ENCODE assay signal across 9 cellular contexts in genomic region chr15:28125673-28126651, GRCh38. TPM values are rescaled to one million over a fixed set of nuclear protein-coding genes. Genes with fewer than 3 reads are reported as not detected.
DNase-seq lines count a peak whose midpoint lies in the region; ATAC-seq, FAIRE-seq and TF ChIP-seq lines count a peak whose summit lies in the region.
"Had no signal": no experiment of that assay in that cellular context is flagged by ENCODE, and none has a peak within 500 bp of the region (broad histone marks: within the 10 kb centered on the region; RNA-seq: fewer than 3 reads in every experiment).

No MANE protein-coding gene starts in this region.

- intact Hi-C loops in activated naive CD4-positive, alpha-beta T cell treated with anti-CD3 and anti-CD28 coated beads for 36 hours (cut with micrococcal nuclease), result loop anchor here (5.0 to 10.0 kb wide), 2 partner anchors 601 to 669 kb away; no protein-coding TSS in a partner anchor

- H3K4me3 ChIP-seq in DOHH2 (ENCODE audit: low read length) (no peak overlapping the region), RWPE2 (ENCODE audit: severe bottlenecking) (no peak overlapping the region), fibroblast of villous mesenchyme (ENCODE audit: low read depth, low read length) (no peak overlapping the region)

- FAIRE-seq in HTR-8/SVneo (lab: Jason Lieb, UNC), result no peak

- H3K27ac Mint-ChIP-seq in activated naive CD4-positive, alpha-beta T cell treated with anti-CD3 and anti-CD28 coated beads for 36 hours, result no peak overlapping the region

- H3K9me3 ChIP-seq in DOHH2 (ENCODE audit: control insufficient read depth, insufficient read depth, low read length) (no peaks in the 10 kb centered on the region), RWPE2 (ENCODE audit: severe bottlenecking) (no peaks in the 10 kb centered on the region)

- peaks cover 61% of the 10 kb centered on the region for H3K36me3 ChIP-seq in DOHH2 (ENCODE audit: control insufficient read depth, low read length)
- peaks cover 46% of the 10 kb centered on the region for H3K36me3 ChIP-seq in RWPE2 (ENCODE audit: low read depth)

- H3K4me1 Mint-ChIP-seq in activated naive CD4-positive, alpha-beta T cell treated with anti-CD3 and anti-CD28 coated beads for 36 hours (ENCODE audit: low read depth), result no peaks in the 10 kb centered on the region

- DNase-seq in HTR-8/SVneo (ENCODE audit: insufficient read length, low spot score), result peak; percentile 35
- peak; percentile 25 for DNase-seq in RWPE2 (ENCODE audit: low spot score)
- peak; percentile 62 for DNase-seq in fibroblast of villous mesenchyme (ENCODE audit: low read depth)
- DNase-seq in pulmonary artery endothelial cell (ENCODE audit: low read depth, low spot score), result peak; percentile 22
- DNase-seq in activated naive CD4-positive, alpha-beta T cell treated with anti-CD3 and anti-CD28 coated beads for 36 hours, result no peak

- CTCF ChIA-PET in activated naive CD4-positive, alpha-beta T cell treated with anti-CD3 and anti-CD28 coated beads for 36 hours (lab: Charles Lee), result interaction anchor here (0.6 to 1.8 kb wide), 8 partner anchors 8 to 338 kb away, joined by 3 to 4 read pairs (median 3); no protein-coding TSS in a partner anchor

- H3F3A ChIP-seq in DOHH2 (ENCODE audit: control insufficient read depth, insufficient read depth), result no peaks in the 10 kb centered on the region

- H3K27me3 ChIP-seq in DOHH2 (ENCODE audit: control insufficient read depth, low read length), result no peaks in the 10 kb centered on the region
- no peaks in the 10 kb centered on the region for H3K27me3 ChIP-seq in RWPE2 (ENCODE audit: insufficient read depth, poor library complexity, severe bottlenecking)

- H3K27ac ChIP-seq in DOHH2 (ENCODE audit: low read depth, low read length) (no peak overlapping the region), RWPE2 (ENCODE audit: poor library complexity, severe bottlenecking) (no peak overlapping the region)

- no peak overlapping the region for H3K4me2 ChIP-seq in DOHH2 (ENCODE audit: low read length)

- no peaks in the 10 kb centered on the region for H3K9me3 Mint-ChIP-seq in activated naive CD4-positive, alpha-beta T cell treated with anti-CD3 and anti-CD28 coated beads for 36 hours

- peaks cover 21% of the 10 kb centered on the region for H3K36me3 Mint-ChIP-seq in activated naive CD4-positive, alpha-beta T cell treated with anti-CD3 and anti-CD28 coated beads for 36 hours (ENCODE audit: low read depth)

- ATAC-seq in RWPE2 (ENCODE audit: low read depth) (no peak), HG03442 (IDR thresholded peaks at IDR 0.05; ENCODE audit: unreplicated experiment) (no peak), HG03565 (IDR thresholded peaks at IDR 0.05; ENCODE audit: unreplicated experiment) (no peak)

- no peak overlapping the region for H3K4me3 Mint-ChIP-seq in activated naive CD4-positive, alpha-beta T cell treated with anti-CD3 and anti-CD28 coated beads for 36 hours

- H3K9me2 ChIP-seq in DOHH2 (replicated peaks; ENCODE audit: control insufficient read depth, low read length), result no peaks in the 10 kb centered on the region

- H3K4me1 ChIP-seq in DOHH2 (ENCODE audit: control insufficient read depth, low read length), result no peaks in the 10 kb centered on the region
- H3K4me1 ChIP-seq in RWPE2 (ENCODE audit: insufficient read depth, poor library complexity, severe bottlenecking), result peaks cover 4% of the 10 kb centered on the region

- TF ChIP-seq CTCF in DOHH2 (IDR thresholded peaks at IDR 0.05; ENCODE audit: low read depth, low read length, poor library complexity, severe bottlenecking), result peak; percentile 68
- TF ChIP-seq CTCF in RWPE2 (IDR thresholded peaks at IDR 0.05; ENCODE audit: poor library complexity, severe bottlenecking), result peak; percentile 93
- TF ChIP-seq CTCF in fibroblast of villous mesenchyme (IDR thresholded peaks at IDR 0.05; ENCODE audit: insufficient read depth, low read depth, low read length), result peak; percentile 66

- H3K79me2 ChIP-seq in DOHH2 (ENCODE audit: control insufficient read depth, low read length), result no peaks in the 10 kb centered on the region

- no peaks in the 10 kb centered on the region for H3K27me3 Mint-ChIP-seq in activated naive CD4-positive, alpha-beta T cell treated with anti-CD3 and anti-CD28 coated beads for 36 hours (ENCODE audit: low read depth)

- H4K20me1 ChIP-seq in DOHH2 (ENCODE audit: control insufficient read depth, insufficient read depth, low read depth, low read length), result no peaks in the 10 kb centered on the region

RNA-seq across cellular contexts. Expression of gene OCA2, which starts 26.8 kb away (rescaled TPM):
- total RNA-seq in fibroblast of villous mesenchyme (under 0.01 TPM in 1 of 2 replicates, not detected in the other), pulmonary artery endothelial cell (not detected in 2 replicates)
- not detected for total RNA-seq in activated naive CD4-positive, alpha-beta T cell treated with anti-CD3 and anti-CD28 coated beads for 36 hours
- total RNA-seq: T-helper 1 cell treated with Interleukin-12 subunit alpha and Interleukin-12 subunit beta and Interleukin-4 antibody, amounts not matched to agents 30 ng/mL and 1 ng/mL, for 36 hours had no signal
